In genomic region chr6:26103141-26103769, GRCh38 we compare ENCODE assay signal across 8 cellular contexts. TPM values are rescaled to one million over a fixed set of nuclear protein-coding genes. Genes with fewer than 3 reads are reported as not detected.
DNase-seq lines count a peak whose midpoint lies in the region; ATAC-seq and TF ChIP-seq lines count a peak whose summit lies in the region.

No MANE protein-coding gene starts in this region.

- no peaks in the 10 kb centered on the region for H3K9me3 ChIP-seq in T-helper 17 cell (ENCODE audit: control insufficient read depth, low read length, poor library complexity, severe bottlenecking)

- ATAC-seq in GM18868 (IDR thresholded peaks at IDR 0.05; ENCODE audit: unreplicated experiment), result peak; percentile 81
- peak; percentile 65 for ATAC-seq in HG02973 (IDR thresholded peaks at IDR 0.05; ENCODE audit: unreplicated experiment)
- peak; percentile 78 for ATAC-seq in T-helper 17 cell

- peak overlapping the region; percentile 98 for H3K27ac Mint-ChIP-seq in T-helper 17 cell

- TF ChIP-seq CTCF in fibroblast of the aortic adventitia (IDR thresholded peaks at IDR 0.05; ENCODE audit: insufficient read depth, low read length), result no peak
- no peak for TF ChIP-seq CTCF in retinal pigment epithelial cell (conservative IDR thresholded peaks at IDR 0.05; ENCODE audit: low read depth, low read length)

- peaks cover 9% of the 10 kb centered on the region for H3K4me1 Mint-ChIP-seq in T-helper 17 cell

- peak overlapping the region; percentile 89 for H3K4me3 Mint-ChIP-seq in T-helper 17 cell

- intact Hi-C loops in posterior vena cava (cut with DNase I), result no loop called here

- DNase-seq in T-helper 17 cell (no peak), fibroblast of the aortic adventitia (ENCODE audit: low read depth) (peak; percentile 82), retinal pigment epithelial cell (ENCODE audit: low read depth) (peak; percentile 55), cerebellar nuclear complex (lab: John Stamatoyannopoulos, UW) (no peak), posterior vena cava (ENCODE audit: low spot score) (no peak), CD1c-positive myeloid dendritic cell (ENCODE audit: extremely low spot score) (no peak)

- peak overlapping the region; percentile 49 for H3K4me3 ChIP-seq in fibroblast of the aortic adventitia (ENCODE audit: low read depth, low read length)
- peak overlapping the region; percentile 66 for H3K4me3 ChIP-seq in retinal pigment epithelial cell (ENCODE audit: low read length)

- H3K27me3 Mint-ChIP-seq in T-helper 17 cell, result no peaks in the 10 kb centered on the region

- no peaks in the 10 kb centered on the region for H3K36me3 Mint-ChIP-seq in T-helper 17 cell (ENCODE audit: low read depth)

RNA-seq across cellular contexts. Expression of gene HFE, which starts 16.0 kb away (rescaled TPM):
- total RNA-seq in T-helper 17 cell (1 to 10 TPM; 1.2 to 2.4 TPM), fibroblast of the aortic adventitia (ENCODE audit: low replicate concordance) (7.4 and 9.0 TPM in 2 replicates), posterior vena cava (10 to 100 TPM in 1 of 2 donors, 1 to 10 TPM in 1; 5.5 to 11.8 TPM)

Comparison
In these comparisons a context has a peak if more than half of its experiments do, and no peak if none do; other contexts are left out.
1. DNase-seq: peak in fibroblast of the aortic adventitia (single experiment) and retinal pigment epithelial cell (single experiment); none in T-helper 17 cell (0 of 3), cerebellar nuclear complex (0 of 2), posterior vena cava (single experiment) and CD1c-positive myeloid dendritic cell (single experiment).
2. Peak in every context shown above with its lines, with median percentiles within 50 percentile points of each other: ATAC-seq.